Comparison of ENCODE assay signal across 21 cellular contexts in the genomic region with DNA sequence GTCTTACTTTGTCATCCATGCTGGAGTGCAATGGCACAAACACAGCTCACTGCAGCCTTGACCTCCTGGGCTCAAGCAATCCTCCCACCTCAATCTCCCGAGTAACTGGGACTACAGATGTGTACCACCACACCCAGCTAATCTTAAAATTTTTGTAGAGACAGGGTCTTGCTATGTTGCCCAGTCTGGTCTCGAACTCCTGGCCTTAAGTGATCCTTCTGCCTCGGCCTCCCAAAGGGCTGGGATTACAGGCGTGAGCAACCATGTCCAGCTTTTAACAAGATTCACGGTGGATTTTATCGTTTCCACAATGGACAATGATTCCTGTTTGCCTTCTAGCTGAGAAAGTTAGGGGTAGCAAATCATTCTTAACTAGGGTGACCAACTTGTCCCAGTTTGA.
A peak's percentile ranks its signal among the peaks of the same experiment; 100 is the strongest.
DNase-seq lines count a peak whose midpoint lies in the region; ATAC-seq, FAIRE-seq and TF ChIP-seq lines count a peak whose summit lies in the region.
"Had no signal": no experiment of that assay in that cellular context is flagged by ENCODE, and none has a peak within 500 bp of the region (broad histone marks: within the 10 kb centered on the region; RNA-seq: fewer than 3 reads in every experiment).

No MANE protein-coding gene starts in this region.

- H3K27me3 Mint-ChIP-seq in endodermal cell (ENCODE audit: insufficient read depth) = no peaks in the 10 kb centered on the region
- H3K27me3 Mint-ChIP-seq in stimulated activated naive B cell treated with anti-CD40 and anti-IgM and Interleukin-4, amounts not matched to agents 10 μg/mL and 1 μg/mL and 100 μg/mL, for 72 hours = peaks cover 0 to 4% of the 10 kb centered on the region in 2 donors

- DNase-seq in endodermal cell (no peak), pancreas (no peak), suprapubic skin (ENCODE audit: low spot score in 2 of 2) (no peak), NCI-H748 treated with DMSO at 0.1 percent for 48 hours (lab: John Stamatoyannopoulos, UW) (no peak), NCI-H2081 (lab: John Stamatoyannopoulos, UW) (no peak)
- DNase-seq in stimulated activated naive B cell treated with anti-CD40 and anti-IgM and Interleukin-4, amounts not matched to agents 10 μg/mL and 1 μg/mL and 100 μg/mL, for 72 hours = no peak
- DNase-seq: DMS153, HCEC 1CT, IMR-90, Kasumi-1, MM.1S, NCI-H1105, NCI-H1694, NCI-H345, SHP77, SK-N-SH had no signal

- 77 to 93% methylated on average over 5 to 6 of the region's 6 CpGs for WGBS in endodermal cell (ENCODE audit: insufficient coverage in 1 of 2, insufficient read length in 1 of 2), 2 experiments
- 68 to 73% methylated on average over 6 of the region's 6 CpGs for WGBS in pancreas, 2 donors
- WGBS in suprapubic skin = 78% methylated on average over 6 of the region's 6 CpGs

- H3K9ac ChIP-seq in endodermal cell (ENCODE audit: extremely low read depth, low read length, poor library complexity, severe bottlenecking) = no peak overlapping the region
- H3K9ac ChIP-seq: SK-N-SH had no signal

- POLR2A ChIA-PET in HEK293 (lab: Yijun Ruan, JAX) = no interaction called here

- H3K9me3 Mint-ChIP-seq in endodermal cell = peaks cover 17% of the 10 kb centered on the region
- no peaks in the 10 kb centered on the region for H3K9me3 Mint-ChIP-seq in stimulated activated naive B cell treated with anti-CD40 and anti-IgM and Interleukin-4, amounts not matched to agents 10 μg/mL and 1 μg/mL and 100 μg/mL, for 72 hours

- intact Hi-C loops in pancreas (cut with DNase I) = no loop called here

- H3K36me3 ChIP-seq in HEK293 (ENCODE audit: control insufficient read depth in 2 of 2, insufficient read depth in 1 of 2, low read length in 2 of 2) (no peaks in the 10 kb centered on the region), endodermal cell (ENCODE audit: control insufficient read depth, insufficient read depth, low read length) (no peaks in the 10 kb centered on the region), pancreas (no peaks in the 10 kb centered on the region), suprapubic skin (no peaks in the 10 kb centered on the region)

- H3K4me1 Mint-ChIP-seq in endodermal cell = peaks cover 56% of the 10 kb centered on the region
- H3K4me1 Mint-ChIP-seq in stimulated activated naive B cell treated with anti-CD40 and anti-IgM and Interleukin-4, amounts not matched to agents 10 μg/mL and 1 μg/mL and 100 μg/mL, for 72 hours = peaks cover 33 to 46% of the 10 kb centered on the region in 2 donors

- H3K4me1 ChIP-seq in HEK293 (ENCODE audit: control insufficient read depth, insufficient read depth, low read length) = peaks cover 9% of the 10 kb centered on the region
- H3K4me1 ChIP-seq in endodermal cell (ENCODE audit: control insufficient read depth, insufficient read depth, low read length) = peaks cover 29% of the 10 kb centered on the region
- peaks cover 4 to 15% (median 10%) of the 10 kb centered on the region in 3 donors for H3K4me1 ChIP-seq in pancreas
- H3K4me1 ChIP-seq in suprapubic skin = no peaks in the 10 kb centered on the region

- no peak for TF ChIP-seq POLR2A in suprapubic skin (IDR thresholded peaks at IDR 0.05)

- no peaks in the 10 kb centered on the region for H3K27me3 ChIP-seq in endodermal cell (ENCODE audit: control insufficient read depth, insufficient read depth, low read length, poor library complexity, severe bottlenecking)
- no peaks in the 10 kb centered on the region for H3K27me3 ChIP-seq in pancreas
- no peaks in the 10 kb centered on the region for H3K27me3 ChIP-seq in suprapubic skin

- CTCF ChIA-PET in HEK293 (lab: Yijun Ruan, JAX) = interaction anchor here (0.9 kb wide), 1 partner anchor 9 kb away, joined by 3 read pairs; no protein-coding TSS in a partner anchor

- H3K27ac ChIP-seq in HEK293 (ENCODE audit: extremely low read depth, low read depth, low read length) = no peak overlapping the region
- H3K27ac ChIP-seq in angular gyrus (ENCODE audit: low read depth, low read length) = peak overlapping the region; percentile 57
- H3K27ac ChIP-seq in endodermal cell (ENCODE audit: low read depth, low read length) = peak overlapping the region; percentile 94
- H3K27ac ChIP-seq in pancreas = peak overlapping the region; percentile 11 to 66 (median 57)
- H3K27ac ChIP-seq in suprapubic skin = no peak overlapping the region

- FAIRE-seq in pancreas (lab: Jason Lieb, UNC) = no peak
- FAIRE-seq: GM12892, GM19239 had no signal

- no peaks in the 10 kb centered on the region for H3K9me3 ChIP-seq in HEK293 (ENCODE audit: control insufficient read depth, insufficient read depth, low read depth, low read length)
- peaks cover 13% of the 10 kb centered on the region for H3K9me3 ChIP-seq in endodermal cell (ENCODE audit: control insufficient read depth, low read length)
- no peaks in the 10 kb centered on the region for H3K9me3 ChIP-seq in pancreas
- peaks cover 3% of the 10 kb centered on the region for H3K9me3 ChIP-seq in suprapubic skin
- H3K9me3 ChIP-seq: SK-N-SH had no signal

- TF ChIP-seq EP300 in suprapubic skin (IDR thresholded peaks at IDR 0.05) = no peak

- peak overlapping the region; percentile 96 for H3K27ac Mint-ChIP-seq in endodermal cell
- H3K27ac Mint-ChIP-seq in stimulated activated naive B cell treated with anti-CD40 and anti-IgM and Interleukin-4, amounts not matched to agents 10 μg/mL and 1 μg/mL and 100 μg/mL, for 72 hours = no peak overlapping the region
- H3K27ac Mint-ChIP-seq: CD14-positive monocyte had no signal

- H3K4me3 Mint-ChIP-seq in endodermal cell = no peak overlapping the region
- H3K4me3 Mint-ChIP-seq in stimulated activated naive B cell treated with anti-CD40 and anti-IgM and Interleukin-4, amounts not matched to agents 10 μg/mL and 1 μg/mL and 100 μg/mL, for 72 hours = no peak overlapping the region
- H3K4me3 Mint-ChIP-seq: CD14-positive monocyte had no signal

- no peak overlapping the region for H3K4me3 ChIP-seq in HEK293 (ENCODE audit: low read depth, low read length)
- no peak overlapping the region for H3K4me3 ChIP-seq in endodermal cell (ENCODE audit: low read length)
- H3K4me3 ChIP-seq in pancreas = no peak overlapping the region
- H3K4me3 ChIP-seq in suprapubic skin = no peak overlapping the region

- ATAC-seq in pancreas = no peak
- ATAC-seq in stimulated activated naive B cell treated with anti-CD40 and anti-IgM and Interleukin-4, amounts not matched to agents 10 μg/mL and 1 μg/mL and 100 μg/mL, for 72 hours (replicated peaks) = no peak

- H3K36me3 Mint-ChIP-seq in endodermal cell (ENCODE audit: low read depth) = peaks cover 5% of the 10 kb centered on the region
- no peaks in the 10 kb centered on the region for H3K36me3 Mint-ChIP-seq in stimulated activated naive B cell treated with anti-CD40 and anti-IgM and Interleukin-4, amounts not matched to agents 10 μg/mL and 1 μg/mL and 100 μg/mL, for 72 hours
- H3K36me3 Mint-ChIP-seq: CD14-positive monocyte had no signal

- TF ChIP-seq CTCF in HEK293 (tag by site-specific recombination; IDR thresholded peaks at IDR 0.05) (no peak), endodermal cell (conservative IDR thresholded peaks at IDR 0.05) (no peak), pancreas (IDR thresholded peaks at IDR 0.05) (no peak), suprapubic skin (IDR thresholded peaks at IDR 0.05) (no peak)

TF ChIP-seq in HEK293, 187 proteins besides CTCF, POLR2A, EP300 and RAD21:
- TF ChIP-seq ZNF423 (tag by site-specific recombination; IDR thresholded peaks at IDR 0.05) = no peak
- TF ChIP-seq ZNF121 (tag by site-specific recombination; IDR thresholded peaks at IDR 0.05) = peak; percentile 92

Comparison
In these comparisons a context has a peak if more than half of its experiments do, and no peak if none do; other contexts are left out.
1. H3K27ac ChIP-seq: peak in angular gyrus (single experiment), endodermal cell (single experiment) and pancreas (4 of 4); none in HEK293 (single experiment) and suprapubic skin (single experiment).